ENCODE assay signal across 1 cellular context in the genomic region with DNA sequence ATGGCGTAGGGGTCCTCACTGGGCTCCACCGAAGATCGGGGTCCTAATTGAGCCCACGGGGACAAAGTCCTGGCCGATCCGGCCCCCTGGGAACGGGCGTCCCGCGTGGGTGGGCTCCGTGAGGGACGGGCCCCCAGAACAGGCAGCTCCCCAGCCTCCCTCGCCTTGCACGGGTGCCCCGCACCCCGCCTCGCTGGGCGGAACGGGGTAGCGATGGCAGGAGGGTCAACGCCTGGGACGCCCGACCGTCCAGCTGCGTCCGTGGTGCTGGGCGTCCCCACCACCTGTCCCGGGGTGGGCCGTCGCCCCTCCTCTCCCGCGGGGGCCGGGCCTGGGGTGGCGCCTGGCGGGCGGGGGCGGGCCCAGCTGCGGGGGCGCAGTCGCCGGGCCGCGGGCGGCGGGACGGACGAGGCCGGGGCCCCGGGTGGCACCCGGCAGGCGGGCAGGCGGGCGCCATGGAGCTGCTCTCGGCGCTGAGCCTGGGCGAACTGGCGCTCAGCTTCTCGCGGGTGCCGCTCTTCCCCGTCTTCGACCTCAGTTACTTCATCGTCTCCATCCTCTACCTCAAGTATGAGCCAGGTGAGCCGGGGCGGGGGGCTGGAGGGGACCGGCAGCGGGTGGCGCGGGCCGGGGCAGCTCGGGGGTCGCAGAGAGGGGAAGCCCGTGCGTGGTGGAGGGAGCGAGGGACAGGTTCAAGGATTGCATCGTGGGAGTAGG.
TF ChIP-seq lines count a peak whose summit lies in the region.

A gene with protein sequence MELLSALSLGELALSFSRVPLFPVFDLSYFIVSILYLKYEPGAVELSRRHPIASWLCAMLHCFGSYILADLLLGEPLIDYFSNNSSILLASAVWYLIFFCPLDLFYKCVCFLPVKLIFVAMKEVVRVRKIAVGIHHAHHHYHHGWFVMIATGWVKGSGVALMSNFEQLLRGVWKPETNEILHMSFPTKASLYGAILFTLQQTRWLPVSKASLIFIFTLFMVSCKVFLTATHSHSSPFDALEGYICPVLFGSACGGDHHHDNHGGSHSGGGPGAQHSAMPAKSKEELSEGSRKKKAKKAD (plus strand): TSS at position 377 of the 717 bp plus-strand sequence. CDS start 79 bp downstream, at position 456.

TF ChIP-seq in endothelial cell of umbilical vein, 7 proteins besides CTCF, POLR2A, EP300 and RAD21 (continued from another document):
- TF ChIP-seq POLR2AphosphoS5 (IDR thresholded peaks at IDR 0.05; ENCODE audit: insufficient read depth, low read depth, low read length) (no peak), JUN (IDR thresholded peaks at IDR 0.05; ENCODE audit: borderline replicate concordance, insufficient read depth, insufficient read length, low read depth) (no peak), EZH2 (IDR thresholded peaks at IDR 0.05; ENCODE audit: borderline replicate concordance, low read depth, low read length, severe bottlenecking) (no peak), FOS (IDR thresholded peaks at IDR 0.05; ENCODE audit: borderline replicate concordance, insufficient read depth, low read length) (no peak), MYC (IDR thresholded peaks at IDR 0.05; ENCODE audit: low read depth, low read length) (no peak)
- TF ChIP-seq, protein P1, sequence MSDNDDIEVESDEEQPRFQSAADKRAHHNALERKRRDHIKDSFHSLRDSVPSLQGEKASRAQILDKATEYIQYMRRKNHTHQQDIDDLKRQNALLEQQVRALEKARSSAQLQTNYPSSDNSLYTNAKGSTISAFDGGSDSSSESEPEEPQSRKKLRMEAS (IDR thresholded peaks at IDR 0.05; ENCODE audit: insufficient read depth, insufficient read length), result no peak
TF ChIP-seq in endothelial cell of umbilical vein: peak in this region for 0.
